In the genomic region with DNA sequence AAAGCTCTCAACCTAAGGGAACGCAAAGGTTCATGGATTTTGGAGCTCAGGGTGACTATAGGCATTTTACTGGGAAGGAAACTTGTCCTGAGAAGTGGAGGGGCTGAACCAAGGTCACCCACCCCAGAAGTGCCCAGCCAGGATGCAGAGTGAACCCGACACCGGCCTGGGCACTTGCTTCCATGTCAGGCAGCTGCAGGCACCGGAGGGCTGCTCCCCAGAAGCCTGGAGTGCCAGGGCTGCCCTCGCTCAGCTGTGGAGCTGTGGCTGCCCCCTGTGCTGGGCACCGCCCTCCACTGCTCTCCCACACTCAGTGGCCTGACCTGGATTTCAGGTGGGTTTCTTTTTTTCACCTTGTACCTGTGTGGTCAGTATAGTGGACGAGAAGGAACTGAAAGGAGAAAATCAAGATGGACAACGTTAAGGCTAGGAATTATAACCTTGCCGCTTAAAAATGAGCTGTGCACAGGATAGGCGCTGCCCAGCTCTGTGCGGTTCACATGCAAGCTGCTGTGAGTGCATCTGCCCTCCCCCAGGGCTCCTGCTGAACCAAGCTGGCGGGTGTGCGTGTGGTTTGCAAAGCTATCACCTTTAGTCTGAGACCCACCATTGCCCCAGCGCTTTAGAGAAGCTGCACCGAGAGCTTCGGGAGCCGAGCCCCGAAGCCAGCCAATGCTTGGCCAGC, we compare ENCODE assay signal across 9 cellular contexts. TPM values are rescaled to one million over a fixed set of nuclear protein-coding genes. Genes with fewer than 3 reads are reported as not detected.
A peak's percentile ranks its signal among the peaks of the same experiment; 100 is the strongest.
DNase-seq lines count a peak whose midpoint lies in the region; ATAC-seq, FAIRE-seq and TF ChIP-seq lines count a peak whose summit lies in the region.
"Had no signal": no experiment of that assay in that cellular context is flagged by ENCODE, and none has a peak within 500 bp of the region (broad histone marks: within the 10 kb centered on the region; RNA-seq: fewer than 3 reads in every experiment).

No MANE protein-coding gene starts in this region.

- no peaks in the 10 kb centered on the region for H3K27me3 ChIP-seq in GM12878 (replicated peaks in 1 of 2; ENCODE audit: control insufficient read depth in 2 of 2, insufficient read depth in 2 of 2, low read length in 1 of 2)

- H3K79me2 ChIP-seq in GM12878 (ENCODE audit: control insufficient read depth, insufficient read depth, low read length), result peaks cover 42% of the 10 kb centered on the region

- H3K27ac ChIP-seq in GM12878 (ENCODE audit: control insufficient read depth, insufficient read depth), result no peak overlapping the region

- BruUV-seq in GM12878 (replicated peaks; lab: Mats Ljungman, UMichigan), result TSS peak; percentile 59

- TF ChIP-seq POLR2A in GM12878 (IDR thresholded peaks at IDR 0.05; ENCODE audit: low read depth, low read length), result 0 out of 2 replicates have a peak, but pooled peaks have one; percentile 8

- WGBS in GM12878 (ENCODE audit: insufficient coverage, insufficient replicate concordance, low lambda C conversion rate, missing lambda C conversion rate), result 95% methylated on average over 18 of the region's 18 CpGs

- peak overlapping the region; percentile 11 for H3K4me3 ChIP-seq in AG09309 (ENCODE audit: control insufficient read depth, low read depth, low read length)
- H3K4me3 ChIP-seq in GM12878, result peak overlapping the region; percentile 73

- peak overlapping the region; percentile 79 for H3K4me2 ChIP-seq in GM12878 (ENCODE audit: control insufficient read depth, insufficient read depth)

- H3K9me3 ChIP-seq in GM12878 (replicated peaks; ENCODE audit: control insufficient read depth, insufficient read depth, low read length), result no peaks in the 10 kb centered on the region

- peaks cover 20% of the 10 kb centered on the region for H3K4me1 ChIP-seq in GM12878 (ENCODE audit: control insufficient read depth, insufficient read depth, low read length)

- peaks cover 4% of the 10 kb centered on the region; the same call in 1 of the 2 replicates for H4K20me1 ChIP-seq in GM12878 (ENCODE audit: control insufficient read depth, insufficient read depth)

- intact Hi-C loops in GM12878 (cut with micrococcal nuclease; ENCODE audit: unreplicated experiment), result loop anchor here (5.0 kb wide), 1 partner anchor 64 kb away; a partner anchor contains a TSS

- in situ Hi-C loops in GM12878 (cut with MboI), result no loop called here

- DNase-seq in AG09309 (ENCODE audit: low read depth) (no peak), HFFc6 (no peak), GM12878 (ENCODE audit: low read depth, low spot score) (no peak), naive B cell (no peak), SIG-M5 treated with dmso at 0.1 percent for 504 hours (lab: John Stamatoyannopoulos, UW; ENCODE audit: unreplicated experiment) (no peak), HTR-8/SVneo (ENCODE audit: insufficient read length, low spot score) (no peak), NCI-H1105 (lab: John Stamatoyannopoulos, UW) (no peak)
- DNase-seq: islet precursor cell had no signal

- TF ChIP-seq CTCF in AG09309 (IDR thresholded peaks at IDR 0.05; ENCODE audit: control insufficient read depth, insufficient read depth, low read depth, low read length, missing control alignments) (no peak), HFFc6 (IDR thresholded peaks at IDR 0.05) (no peak), GM12878 (IDR thresholded peaks at IDR 0.05 in 2 of 3, conservative IDR thresholded peaks at IDR 0.05 in 1 of 3; ENCODE audit: control insufficient read depth in 2 of 3, extremely low read depth in 1 of 3, insufficient read depth in 1 of 3, low read depth in 3 of 3, low read length in 3 of 3) (no peak)

- no peak for TF ChIP-seq EP300 in GM12878 (IDR thresholded peaks at IDR 0.05; ENCODE audit: borderline replicate concordance in 1 of 2, control insufficient read depth in 1 of 2, low read depth in 2 of 2, low read length in 2 of 2)

- no peak for ATAC-seq in GM12878
- ATAC-seq in naive B cell (ENCODE audit: low read depth in 2 of 2), result no peak
- ATAC-seq in GM19463 (IDR thresholded peaks at IDR 0.05; ENCODE audit: unreplicated experiment), result no peak

- CTCF ChIA-PET in GM12878 (lab: Yijun Ruan, JAX), result interaction anchor here (0.7 to 1.9 kb wide), 4 partner anchors 9 to 31 kb away, joined by 3 to 6 read pairs (median 4); no protein-coding TSS in a partner anchor

- SMC1A ChIA-PET in GM12878 (lab: Charles Lee; ENCODE audit: uncharacterized antibody, unreplicated experiment), result interaction anchor here (0.8 to 1.8 kb wide), 4 partner anchors 15 to 92 kb away, joined by 3 to 4 read pairs (median 3); a partner anchor contains a TSS

- POLR2A ChIA-PET in GM12878 (lab: Charles Lee), result interaction anchor here (0.8 kb wide), 1 partner anchor 9 kb away, joined by 4 read pairs; no protein-coding TSS in a partner anchor

- H3K9me3 Mint-ChIP-seq in HFFc6, result no peaks in the 10 kb centered on the region
- no peaks in the 10 kb centered on the region for H3K9me3 Mint-ChIP-seq in naive B cell

- no peak overlapping the region for H3K9ac ChIP-seq in GM12878 (ENCODE audit: control insufficient read depth, insufficient read depth, low read length)

- H3K27me3 Mint-ChIP-seq in HFFc6 (ENCODE audit: insufficient read depth), result no peaks in the 10 kb centered on the region
- H3K27me3 Mint-ChIP-seq in naive B cell, result no peaks in the 10 kb centered on the region

- H3K36me3 ChIP-seq in GM12878 (ENCODE audit: control insufficient read depth in 2 of 2, insufficient read depth in 2 of 2, low read length in 1 of 2), result no peaks in the 10 kb centered on the region; a peak in 3 of 4 replicates

- no peak for TF ChIP-seq RAD21 in GM12878 (IDR thresholded peaks at IDR 0.05; ENCODE audit: insufficient read depth, low read depth, low read length)

- no peak for FAIRE-seq in GM12878 (lab: Jason Lieb, UNC)
- no peak for FAIRE-seq in HTR-8/SVneo (lab: Jason Lieb, UNC)

- H3K27ac Mint-ChIP-seq in HFFc6 (peak overlapping the region; percentile 87; the same call in 1 of the 2 replicates), naive B cell (peak overlapping the region in 4 of 6 donors; percentile 85 to 99 (median 93))

- H3K4me3 Mint-ChIP-seq in HFFc6 (peak overlapping the region; percentile 95), naive B cell (peak overlapping the region; percentile 83 to 99 (median 93))

- H3K36me3 Mint-ChIP-seq in HFFc6 (ENCODE audit: low read depth) (0 out of 2 replicates have a peak, but pooled peaks cover 5% of the 10 kb centered on the region), naive B cell (no peaks in the 10 kb centered on the region)

- H3K4me1 Mint-ChIP-seq in HFFc6 (ENCODE audit: low read depth), result peaks cover 44% of the 10 kb centered on the region
- H3K4me1 Mint-ChIP-seq in naive B cell, result peaks cover 21 to 60% (median 45%) of the 10 kb centered on the region in 3 donors

- RAD21 ChIA-PET in GM12878 (lab: Charles Lee; ENCODE audit: unreplicated experiment), result interaction anchor here (1.0 to 1.1 kb wide), 2 partner anchors 74 to 288 kb away, joined by 3 to 4 read pairs; a partner anchor contains a TSS

- no peak overlapping the region for H2AFZ ChIP-seq in GM12878 (ENCODE audit: control insufficient read depth, low read depth, low read length)

TF ChIP-seq in GM12878, 131 proteins besides CTCF, POLR2A, EP300 and RAD21 (continues in another document):
- TF ChIP-seq JUND (IDR thresholded peaks at IDR 0.05; ENCODE audit: low read depth, low read length), result no peak

RNA-seq across cellular contexts. Expression of a gene that starts 2.2 kb away (rescaled TPM):
- total RNA-seq in HFFc6 (2021; fragmentation: NEBNext Ultra II Directional; extraction: Animal tissue kit (Norgen Biotek cat#: 25700)), result 10 to 100 TPM; 34.3 to 39.9 (median 37.1) TPM
- total RNA-seq in GM12878 (2013; cell fraction: nucleolus; rRNA removed), result 329 and 384 TPM in 2 replicates
- total RNA-seq in GM12878 (2014; rRNA removed) (36.0 and 42.2 TPM in 2 replicates), GM12878 (2014; rRNA removed; fragmentation: Illumina TruSeq; extraction: Trizol) (18.6 and 19.6 TPM in 2 replicates), GM12878 (2021) (52.6 and 67.9 TPM in 2 replicates)
- 30.5 TPM for polyA plus RNA-seq in GM12878 (2011; ENCODE audit: low read depth)
- polyA plus RNA-seq in GM12878 (2011; rRNA removed) (15.7 and 22.4 TPM in 2 replicates), GM12878 (2014; fragmentation: Illumina TruSeq; extraction: Trizol) (4.3 and 16.8 TPM in 2 replicates), GM12878 (2014; fragmentation: Nextera tagmentation; extraction: Ambion mirVana) (under 1 TPM; 0.06 to 0.31 TPM), GM12878 (2014; rRNA removed) (67.1 and 81.0 TPM in 2 replicates), GM12878 (2016; fragmentation: Nextera tagmentation; extraction: Ambion mirVana) (1 to 10 TPM; 9.3 to 9.7 TPM), naive B cell (ENCODE audit: low read depth in 6 of 6) (10 to 100 TPM in 1 of 6 donors, 1 to 10 TPM in 5; 1.2 to 10.1 (median 2.2) TPM)
- 15.6 and 34.3 TPM in 2 replicates for polyA plus RNA-seq in GM12878 (2011; cell fraction: cytosol; rRNA removed)
- 389 and 450 TPM in 2 replicates for polyA plus RNA-seq in GM12878 (2011; cell fraction: nucleus; rRNA removed)
- 67.7 and 99.0 TPM in 2 replicates for polyA plus RNA-seq in GM12878 (2012)
- 22.3 and 39.3 TPM in 2 replicates for polyA minus RNA-seq in GM12878 (2011; rRNA and poly(A)+ RNA removed)
- polyA minus RNA-seq in GM12878 (2011; cell fraction: cytosol; rRNA and poly(A)+ RNA removed), result 7.5 and 8.7 TPM in 2 replicates
- polyA minus RNA-seq in GM12878 (2011; cell fraction: nucleus; rRNA and poly(A)+ RNA removed), result 68.1 and 97.9 TPM in 2 replicates

RNA-seq across cellular contexts. Expression of a gene that starts 30.1 kb away (rescaled TPM):
- 10 to 100 TPM; 71.7 to 92.9 (median 80.8) TPM for total RNA-seq in HFFc6 (2021; fragmentation: NEBNext Ultra II Directional; extraction: Animal tissue kit (Norgen Biotek cat#: 25700))
- total RNA-seq in GM12878 (2013; cell fraction: nucleolus; rRNA removed), result 43.4 and 44.1 TPM in 2 replicates
- total RNA-seq in GM12878 (2014; rRNA removed) (48.9 and 51.7 TPM in 2 replicates), GM12878 (2014; rRNA removed; fragmentation: Illumina TruSeq; extraction: Trizol) (47.3 and 48.0 TPM in 2 replicates), GM12878 (2021) (78.4 and 82.0 TPM in 2 replicates)
- polyA plus RNA-seq in GM12878 (2011; ENCODE audit: low read depth), result 17.3 TPM
- polyA plus RNA-seq in GM12878 (2011; rRNA removed) (59.8 and 66.8 TPM in 2 replicates), GM12878 (2014; fragmentation: Illumina TruSeq; extraction: Trizol) (61.6 and 75.6 TPM in 2 replicates), GM12878 (2014; fragmentation: Nextera tagmentation; extraction: Ambion mirVana) (10 to 100 TPM; 15.6 to 26.7 TPM), GM12878 (2014; rRNA removed) (62.1 and 75.1 TPM in 2 replicates), GM12878 (2016; fragmentation: Nextera tagmentation; extraction: Ambion mirVana) (10 to 100 TPM; 11.7 to 12.0 TPM), naive B cell (ENCODE audit: low read depth in 6 of 6) (10 to 100 TPM in 5 of 6 donors, 1 to 10 TPM in 1; 6.8 to 14.4 (median 11.5) TPM)
- 37.7 and 63.7 TPM in 2 replicates for polyA plus RNA-seq in GM12878 (2011; cell fraction: cytosol; rRNA removed)
- polyA plus RNA-seq in GM12878 (2011; cell fraction: nucleus; rRNA removed), result 38.2 and 65.1 TPM in 2 replicates
- polyA plus RNA-seq in GM12878 (2012), result 27.5 and 30.8 TPM in 2 replicates
- polyA minus RNA-seq in GM12878 (2011; rRNA and poly(A)+ RNA removed), result 27.9 and 34.6 TPM in 2 replicates
- 12.2 and 22.5 TPM in 2 replicates for polyA minus RNA-seq in GM12878 (2011; cell fraction: cytosol; rRNA and poly(A)+ RNA removed)
- 10.4 and 20.6 TPM in 2 replicates for polyA minus RNA-seq in GM12878 (2011; cell fraction: nucleus; rRNA and poly(A)+ RNA removed)
